In the genomic region with DNA sequence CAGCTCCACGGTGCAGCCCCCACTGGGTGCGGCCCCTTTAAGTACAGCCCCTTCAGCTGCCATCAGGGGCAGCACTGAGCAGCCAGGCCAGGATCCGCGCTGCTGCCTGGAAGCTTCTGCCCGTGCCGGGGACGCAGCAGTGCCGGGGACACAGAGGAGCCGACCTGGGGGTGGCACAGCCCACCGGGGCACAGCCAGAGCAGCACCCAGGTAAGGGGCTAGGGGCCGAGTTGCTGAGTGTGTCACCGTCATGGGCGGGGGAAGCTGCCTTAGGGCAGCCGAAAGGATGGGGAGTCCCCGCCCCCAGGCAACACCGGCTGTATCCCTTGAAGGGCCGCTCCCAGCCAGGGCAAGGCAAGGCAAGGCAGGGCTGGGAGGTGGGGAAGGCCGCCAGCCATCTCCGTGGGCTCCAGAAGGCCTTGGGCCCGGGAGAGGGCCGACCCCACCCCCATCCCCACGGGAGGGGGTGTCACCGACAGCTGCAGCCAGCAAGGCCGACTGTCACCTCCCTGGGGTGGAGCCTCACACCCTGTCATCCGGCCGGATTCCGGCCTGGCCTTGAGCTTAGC, we compare ENCODE assay signal across 8 cellular contexts. TPM values are rescaled to one million over a fixed set of nuclear protein-coding genes. Genes with fewer than 3 reads are reported as not detected.
DNase-seq lines count a peak whose midpoint lies in the region; ATAC-seq and TF ChIP-seq lines count a peak whose summit lies in the region.
"Not testable (repeated sequence)": the region's sequence is repeated elsewhere in the genome, so short reads cannot be mapped to it uniquely, and the experiment has no call there.

Gene AJM1 (plus strand): TSS at position 99 of the 569 bp plus-strand sequence. CDS start 1,937 bp downstream, outside the sequence.

- ATAC-seq in HG02678 (IDR thresholded peaks at IDR 0.05; ENCODE audit: unreplicated experiment): peak; percentile 78

- not testable (repeated sequence) for H3K36me3 ChIP-seq in ovary

- WGBS in ovary, 3 donors: 0 to 1% (median 0%) methylated on average over 17 to 26 of the region's 27 CpGs

- not testable (repeated sequence) for H3K9me3 Mint-ChIP-seq in activated naive CD8-positive, alpha-beta T cell treated with anti-CD3 and anti-CD28 coated beads for 36 hours

- H3K27ac Mint-ChIP-seq in activated naive CD8-positive, alpha-beta T cell treated with anti-CD3 and anti-CD28 coated beads for 36 hours: not testable (repeated sequence)

- peak within 1 kb of the TSS; percentile 59 for H3K4me3 Mint-ChIP-seq in activated naive CD8-positive, alpha-beta T cell treated with anti-CD3 and anti-CD28 coated beads for 36 hours

- H3K4me1 ChIP-seq in ovary (ENCODE audit: insufficient read depth): not testable (repeated sequence)

- peaks cover 21% of the 10 kb centered on the region for H3K27me3 Mint-ChIP-seq in activated naive CD8-positive, alpha-beta T cell treated with anti-CD3 and anti-CD28 coated beads for 36 hours

- not testable (repeated sequence) for H3K4me1 Mint-ChIP-seq in activated naive CD8-positive, alpha-beta T cell treated with anti-CD3 and anti-CD28 coated beads for 36 hours

- H3K36me3 Mint-ChIP-seq in activated naive CD8-positive, alpha-beta T cell treated with anti-CD3 and anti-CD28 coated beads for 36 hours: not testable (repeated sequence)

- CTCF ChIA-PET in GM10248 (lab: Yijun Ruan, JAX): interaction anchor here (0.7 to 6.3 kb wide), 46 partner anchors 9 to 258 kb away, joined by 3 to 77 read pairs (median 4); partner anchors contain the start of genes ABCA2, CCDC183, FUT7 and MAN1B1

- POLR2A ChIA-PET in GM10248 (lab: Yijun Ruan, JAX): interaction anchor here (0.6 to 1.6 kb wide), 4 partner anchors 10 to 228 kb away, joined by 3 to 4 read pairs (median 3); partner anchors contain the start of genes MAMDC4 and TRAF2

- peak; percentile 9 for TF ChIP-seq POLR2A in ovary (IDR thresholded peaks at IDR 0.05)

- intact Hi-C loops in head of caudate nucleus (cut with DNase I): not testable (repeated sequence)
- intact Hi-C loops in ovary (cut with DNase I): loop anchor here in 1 of 4 donors (10.0 kb wide), 2 partner anchors 48 to 102 kb away; partner anchors contain the start of genes C8G, CCDC183, FBXW5 and TMEM141

- TF ChIP-seq CTCF in GM10248 (IDR thresholded peaks at IDR 0.05; ENCODE audit: control extremely low read depth, extremely low read depth, low read depth, missing control alignments): peak; percentile 98
- peak; percentile 82 to 84 (median 82) for TF ChIP-seq CTCF in ovary (IDR thresholded peaks at IDR 0.05)

- H3K9me3 ChIP-seq in ovary: not testable (repeated sequence)

- TF ChIP-seq EP300 in ovary (IDR thresholded peaks at IDR 0.05): not testable (repeated sequence)

- peak within 1 kb of the TSS; percentile 31 for H3K4me3 ChIP-seq in ovary

- not testable (repeated sequence) for H3K27me3 ChIP-seq in ovary

- DNase-seq in GM10248 (ENCODE audit: extremely low spot score) (peak; percentile 83), NCI-H128 (lab: John Stamatoyannopoulos, UW; ENCODE audit: unreplicated experiment) (peak; percentile 62), T follicular helper cell (ENCODE audit: low read depth) (peak; percentile 65), head of caudate nucleus (peak; percentile 70 to 93 (median 86)), ovary (peak; percentile 64 to 83 (median 77))
- DNase-seq in activated naive CD8-positive, alpha-beta T cell treated with anti-CD3 and anti-CD28 coated beads for 36 hours: peak; percentile 86

- not testable (repeated sequence) for H3K27ac ChIP-seq in ovary
- peak within 1 kb of the TSS; percentile 90 for H3K27ac ChIP-seq in temporal lobe (ENCODE audit: low read depth, low read length)

RNA-seq across cellular contexts. Expression of gene AJM1, which starts in this region (rescaled TPM):
- total RNA-seq in activated naive CD8-positive, alpha-beta T cell treated with anti-CD3 and anti-CD28 coated beads for 36 hours: 1 to 10 TPM; 2.8 to 3.1 TPM
- 1 to 10 TPM in 5 of 7 donors, under 1 TPM in 2; 0.48 to 2.4 (median 1.4) TPM for total RNA-seq in ovary
- polyA plus RNA-seq in ovary: under 1 TPM in 1 of 2 donors, not detected in 1; 0.93 TPM
- 2.5 TPM for total RNA-seq in temporal lobe
